In the genomic region with DNA sequence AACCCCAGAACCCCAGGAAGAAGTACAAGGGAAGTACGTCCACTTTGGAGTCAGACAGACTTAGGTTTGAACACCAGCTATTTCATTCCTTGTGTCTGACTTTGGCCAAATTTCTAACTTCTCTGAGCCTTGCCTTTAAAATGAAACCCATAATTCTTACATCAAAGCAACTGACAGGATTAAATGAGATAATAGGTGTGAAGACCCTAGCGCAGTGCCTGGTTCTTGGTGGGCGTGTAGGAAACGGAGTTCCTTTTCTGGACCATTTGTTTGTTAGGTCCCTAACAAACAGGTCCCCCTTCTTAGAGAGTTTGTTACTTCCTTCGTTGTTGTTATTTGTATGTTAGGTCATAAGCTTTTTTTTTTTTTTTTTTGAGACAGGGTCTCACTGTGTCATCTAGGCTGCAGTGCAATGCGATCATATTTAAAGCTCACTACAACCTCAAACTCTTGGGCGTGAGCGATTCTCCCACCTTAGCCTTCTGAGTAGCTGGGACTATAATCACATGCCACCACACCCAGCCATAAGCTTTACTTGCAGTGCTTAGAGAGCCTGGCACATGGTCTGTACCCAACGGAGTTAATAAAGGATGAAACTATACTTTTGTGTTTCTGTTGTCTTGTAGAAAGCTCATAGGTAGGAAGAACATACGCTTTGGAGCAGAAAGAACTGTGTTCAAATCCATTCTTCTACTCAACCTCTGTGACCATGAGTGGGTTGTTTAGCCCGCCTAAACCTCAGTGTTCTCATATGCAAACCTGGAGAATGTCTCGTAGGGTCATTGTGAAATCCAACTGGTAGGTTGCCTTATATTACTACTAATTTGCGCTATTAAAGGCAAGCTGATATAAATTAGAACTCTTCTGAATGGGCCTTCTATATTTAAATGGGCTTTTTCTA, we compare ENCODE assay signal across 1 cellular context.
TF ChIP-seq lines count a peak whose summit lies in the region.

No MANE protein-coding gene starts in this region.

TF ChIP-seq in GM12878, 131 proteins besides CTCF, POLR2A, EP300 and RAD21:
- no peak for TF ChIP-seq CUX1 (IDR thresholded peaks at IDR 0.05; ENCODE audit: insufficient replicate concordance, low read depth, low read length)
- TF ChIP-seq SRF (IDR thresholded peaks at IDR 0.05; ENCODE audit: low read depth in 2 of 2, low read length in 2 of 2) = no peak
- TF ChIP-seq CHD4 (IDR thresholded peaks at IDR 0.05) = no peak
- TF ChIP-seq SP1 (IDR thresholded peaks at IDR 0.05; ENCODE audit: low read depth, low read length) = no peak
- TF ChIP-seq, protein P1, sequence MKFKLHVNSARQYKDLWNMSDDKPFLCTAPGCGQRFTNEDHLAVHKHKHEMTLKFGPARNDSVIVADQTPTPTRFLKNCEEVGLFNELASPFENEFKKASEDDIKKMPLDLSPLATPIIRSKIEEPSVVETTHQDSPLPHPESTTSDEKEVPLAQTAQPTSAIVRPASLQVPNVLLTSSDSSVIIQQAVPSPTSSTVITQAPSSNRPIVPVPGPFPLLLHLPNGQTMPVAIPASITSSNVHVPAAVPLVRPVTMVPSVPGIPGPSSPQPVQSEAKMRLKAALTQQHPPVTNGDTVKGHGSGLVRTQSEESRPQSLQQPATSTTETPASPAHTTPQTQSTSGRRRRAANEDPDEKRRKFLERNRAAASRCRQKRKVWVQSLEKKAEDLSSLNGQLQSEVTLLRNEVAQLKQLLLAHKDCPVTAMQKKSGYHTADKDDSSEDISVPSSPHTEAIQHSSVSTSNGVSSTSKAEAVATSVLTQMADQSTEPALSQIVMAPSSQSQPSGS (IDR thresholded peaks at IDR 0.05; ENCODE audit: low read length) = no peak
- TF ChIP-seq, protein P2, sequence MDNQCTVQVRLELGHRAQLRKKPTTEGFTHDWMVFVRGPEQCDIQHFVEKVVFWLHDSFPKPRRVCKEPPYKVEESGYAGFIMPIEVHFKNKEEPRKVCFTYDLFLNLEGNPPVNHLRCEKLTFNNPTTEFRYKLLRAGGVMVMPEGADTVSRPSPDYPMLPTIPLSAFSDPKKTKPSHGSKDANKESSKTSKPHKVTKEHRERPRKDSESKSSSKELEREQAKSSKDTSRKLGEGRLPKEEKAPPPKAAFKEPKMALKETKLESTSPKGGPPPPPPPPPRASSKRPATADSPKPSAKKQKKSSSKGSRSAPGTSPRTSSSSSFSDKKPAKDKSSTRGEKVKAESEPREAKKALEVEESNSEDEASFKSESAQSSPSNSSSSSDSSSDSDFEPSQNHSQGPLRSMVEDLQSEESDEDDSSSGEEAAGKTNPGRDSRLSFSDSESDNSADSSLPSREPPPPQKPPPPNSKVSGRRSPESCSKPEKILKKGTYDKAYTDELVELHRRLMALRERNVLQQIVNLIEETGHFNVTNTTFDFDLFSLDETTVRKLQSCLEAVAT (IDR thresholded peaks at IDR 0.05) = no peak
